In genomic region chr7:10973061-10973941, GRCh38 we compare ENCODE assay signal across 1 cellular context.
TF ChIP-seq lines count a peak whose summit lies in the region.

TSS of gene PHF14 (plus strand) at chr7:10973872. CDS start at chr7:10974324, 452 bp downstream.

TF ChIP-seq in HepG2, 621 proteins besides CTCF, POLR2A, EP300 and RAD21 (continued from another document):
- TF ChIP-seq NR2F2 (IDR thresholded peaks at IDR 0.05; ENCODE audit: borderline replicate concordance, low read depth): peak; percentile 30; the same call in 1 of the 2 replicates
- TF ChIP-seq KAT2B (IDR thresholded peaks at IDR 0.05; ENCODE audit: borderline replicate concordance, low read depth, low read length): no peak
- TF ChIP-seq SNRNP70 (IDR thresholded peaks at IDR 0.05; ENCODE audit: low read depth, low read length): no peak
- TF ChIP-seq, protein P1, sequence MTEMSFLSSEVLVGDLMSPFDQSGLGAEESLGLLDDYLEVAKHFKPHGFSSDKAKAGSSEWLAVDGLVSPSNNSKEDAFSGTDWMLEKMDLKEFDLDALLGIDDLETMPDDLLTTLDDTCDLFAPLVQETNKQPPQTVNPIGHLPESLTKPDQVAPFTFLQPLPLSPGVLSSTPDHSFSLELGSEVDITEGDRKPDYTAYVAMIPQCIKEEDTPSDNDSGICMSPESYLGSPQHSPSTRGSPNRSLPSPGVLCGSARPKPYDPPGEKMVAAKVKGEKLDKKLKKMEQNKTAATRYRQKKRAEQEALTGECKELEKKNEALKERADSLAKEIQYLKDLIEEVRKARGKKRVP (CRISPR knock-in tag; IDR thresholded peaks at IDR 0.05): 0 out of 4 replicates have a peak, but pooled peaks of 1 of the 2 experiments have one; percentile 10
- no peak; the same call in 1 of the 2 replicates for TF ChIP-seq MEIS1 (CRISPR knock-in tag; IDR thresholded peaks at IDR 0.05; ENCODE audit: borderline replicate concordance)
- no peak for TF ChIP-seq CBX2 (IDR thresholded peaks at IDR 0.05; ENCODE audit: low read depth, low read length)
- TF ChIP-seq CBX2 (CRISPR knock-in tag; IDR thresholded peaks at IDR 0.05; ENCODE audit: low read depth): no peak
- peak; percentile 77; the same call in 1 of the 2 replicates for TF ChIP-seq KDM5A (IDR thresholded peaks at IDR 0.05; ENCODE audit: borderline replicate concordance, low read length)
- peak; percentile 58; the same call in 1 of the 2 replicates for TF ChIP-seq ZNF761 (CRISPR knock-in tag; conservative IDR thresholded peaks at IDR 0.05)
- TF ChIP-seq STAG1 (CRISPR knock-in tag; IDR thresholded peaks at IDR 0.05): no peak; the same call in 1 of the 2 replicates
TF ChIP-seq in HepG2: peak in this region for 195.
